Comparison of ENCODE assay signal across 8 cellular contexts in the genomic region with DNA sequence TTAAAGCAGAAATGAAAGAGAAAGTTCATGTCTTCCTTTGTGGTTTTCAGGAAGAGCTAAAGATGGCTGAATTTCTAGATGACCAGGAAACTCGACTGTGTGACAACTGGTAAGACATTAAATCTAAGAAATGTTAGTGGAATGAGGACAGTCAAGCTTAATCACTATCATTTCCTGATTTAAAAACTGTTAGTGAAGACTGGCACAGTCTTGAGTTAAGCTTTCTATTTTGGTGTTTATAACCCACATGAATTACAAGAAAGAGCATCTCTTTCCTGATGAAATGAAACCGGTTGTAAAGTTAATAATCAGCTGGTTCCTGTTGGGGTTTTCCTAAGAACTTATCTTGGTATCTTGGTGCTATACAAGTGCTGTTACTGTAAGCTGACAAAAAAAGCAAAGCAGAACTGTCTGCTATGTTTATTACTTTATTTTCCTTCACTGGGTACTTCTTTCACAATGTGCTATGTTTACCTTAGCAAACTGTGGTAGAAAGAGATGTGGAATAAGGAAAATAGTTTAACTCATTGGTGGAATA. TPM values are rescaled to one million over a fixed set of nuclear protein-coding genes. Genes with fewer than 3 reads are reported as not detected.
A peak's percentile ranks its signal among the peaks of the same experiment; 100 is the strongest.
DNase-seq lines count a peak whose midpoint lies in the region; ATAC-seq and TF ChIP-seq lines count a peak whose summit lies in the region.

No MANE protein-coding gene starts in this region.

- no peak for TF ChIP-seq CTCF in omental fat pad (IDR thresholded peaks at IDR 0.05)

- H3K4me1 Mint-ChIP-seq in activated naive CD4-positive, alpha-beta T cell treated with anti-CD3 and anti-CD28 coated beads, Interleukin-2, amount 10 ng/mL, durations not matched to agents 7 days and 5 days: peaks cover 66% of the 10 kb centered on the region
- H3K4me1 Mint-ChIP-seq in activated naive CD8-positive, alpha-beta T cell treated with anti-CD3 and anti-CD28 coated beads, Interleukin-2, amount 50 U/mL, for 24 hours: peaks cover 62% of the 10 kb centered on the region

- H3K9me3 Mint-ChIP-seq in activated naive CD4-positive, alpha-beta T cell treated with anti-CD3 and anti-CD28 coated beads, Interleukin-2, amount 10 ng/mL, durations not matched to agents 7 days and 5 days: no peaks in the 10 kb centered on the region
- H3K9me3 Mint-ChIP-seq in activated naive CD8-positive, alpha-beta T cell treated with anti-CD3 and anti-CD28 coated beads, Interleukin-2, amount 50 U/mL, for 24 hours: no peaks in the 10 kb centered on the region

- peaks cover 39% of the 10 kb centered on the region for H3K36me3 Mint-ChIP-seq in activated naive CD4-positive, alpha-beta T cell treated with anti-CD3 and anti-CD28 coated beads, Interleukin-2, amount 10 ng/mL, durations not matched to agents 7 days and 5 days
- peaks cover 24% of the 10 kb centered on the region for H3K36me3 Mint-ChIP-seq in activated naive CD8-positive, alpha-beta T cell treated with anti-CD3 and anti-CD28 coated beads, Interleukin-2, amount 50 U/mL, for 24 hours (ENCODE audit: low read depth)

- no peaks in the 10 kb centered on the region for H3K27me3 ChIP-seq in mononuclear cell (ENCODE audit: insufficient read depth, low read length)

- peak overlapping the region; percentile 67 for H3K4me3 Mint-ChIP-seq in activated naive CD4-positive, alpha-beta T cell treated with anti-CD3 and anti-CD28 coated beads, Interleukin-2, amount 10 ng/mL, durations not matched to agents 7 days and 5 days
- peak overlapping the region; percentile 66 for H3K4me3 Mint-ChIP-seq in activated naive CD8-positive, alpha-beta T cell treated with anti-CD3 and anti-CD28 coated beads, Interleukin-2, amount 50 U/mL, for 24 hours

- CTCF ChIA-PET in activated naive CD4-positive, alpha-beta T cell treated with anti-CD3 and anti-CD28 coated beads, Interleukin-2, amount 10 ng/mL, durations not matched to agents 7 days and 5 days (lab: Charles Lee): interaction anchor here (0.8 to 1.4 kb wide), 4 partner anchors 15 to 256 kb away, joined by 3 to 4 read pairs (median 3); no protein-coding TSS in a partner anchor

- H3K4me3 ChIP-seq in mononuclear cell (ENCODE audit: low read length): peak overlapping the region; percentile 7

- no peaks in the 10 kb centered on the region for H3K27me3 Mint-ChIP-seq in activated naive CD4-positive, alpha-beta T cell treated with anti-CD3 and anti-CD28 coated beads, Interleukin-2, amount 10 ng/mL, durations not matched to agents 7 days and 5 days
- H3K27me3 Mint-ChIP-seq in activated naive CD8-positive, alpha-beta T cell treated with anti-CD3 and anti-CD28 coated beads, Interleukin-2, amount 50 U/mL, for 24 hours: no peaks in the 10 kb centered on the region

- no peaks in the 10 kb centered on the region for H3K9me3 ChIP-seq in mononuclear cell (ENCODE audit: low read depth, low read length)

- peak; percentile 76 for ATAC-seq in activated naive CD8-positive, alpha-beta T cell treated with anti-CD3 and anti-CD28 coated beads, Interleukin-2, amount 50 U/mL, for 24 hours
- ATAC-seq in omental fat pad (ENCODE audit: low FRiP score): no peak

- no peak for DNase-seq in activated naive CD4-positive, alpha-beta T cell treated with anti-CD3 and anti-CD28 coated beads, Interleukin-2, amount 10 ng/mL, durations not matched to agents 7 days and 5 days
- no peak for DNase-seq in activated naive CD4-positive, alpha-beta T cell treated with anti-CD3 and anti-CD28 coated beads, Interleukin-2, amount 50 U/mL, for 16 hours
- DNase-seq in HT-29 (ENCODE audit: low spot score): peak; percentile 32
- DNase-seq in activated naive CD8-positive, alpha-beta T cell treated with anti-CD3 and anti-CD28 coated beads, Interleukin-2, amount 50 U/mL, for 24 hours: no peak
- DNase-seq in DMS79 (lab: John Stamatoyannopoulos, UW): no peak
- no peak for DNase-seq in NCI-H2107 treated with DMSO at 0.1 percent for 48 hours (lab: John Stamatoyannopoulos, UW; ENCODE audit: unreplicated experiment)
- DNase-seq in omental fat pad (ENCODE audit: low spot score): no peak

- peaks cover 60% of the 10 kb centered on the region for H3K4me1 ChIP-seq in mononuclear cell (ENCODE audit: insufficient read depth, low read length)

- H3K27ac Mint-ChIP-seq in activated naive CD4-positive, alpha-beta T cell treated with anti-CD3 and anti-CD28 coated beads, Interleukin-2, amount 10 ng/mL, durations not matched to agents 7 days and 5 days: peak overlapping the region; percentile 93
- H3K27ac Mint-ChIP-seq in activated naive CD8-positive, alpha-beta T cell treated with anti-CD3 and anti-CD28 coated beads, Interleukin-2, amount 50 U/mL, for 24 hours: peak overlapping the region; percentile 85

RNA-seq across cellular contexts. Expression of gene TRAFD1, which starts 5.2 kb away (rescaled TPM):
- 13.2 and 13.5 TPM in 2 replicates for total RNA-seq in HT-29 (2014; rRNA removed; shearing (Covaris generic))
- 44.5 TPM for total RNA-seq in mononuclear cell
- total RNA-seq in omental fat pad: 10 to 100 TPM; 25.1 to 44.3 (median 29.8) TPM

RNA-seq across cellular contexts. Expression of gene NAA25, which starts 21.9 kb away (rescaled TPM):
- 11.3 and 13.5 TPM in 2 replicates for total RNA-seq in HT-29 (2014; rRNA removed; shearing (Covaris generic))
- total RNA-seq in mononuclear cell (33.8 TPM), omental fat pad (10 to 100 TPM; 16.6 to 70.6 (median 23.0) TPM)
